1 cellular context compared by ENCODE assay signal in genomic region chr5:109425521-109425920, GRCh38.
TF ChIP-seq lines count a peak whose summit lies in the region.

No MANE protein-coding gene starts in this region.

TF ChIP-seq in HEK293, 187 proteins besides CTCF, POLR2A, EP300 and RAD21 (continued from another document):
- TF ChIP-seq, protein P1, sequence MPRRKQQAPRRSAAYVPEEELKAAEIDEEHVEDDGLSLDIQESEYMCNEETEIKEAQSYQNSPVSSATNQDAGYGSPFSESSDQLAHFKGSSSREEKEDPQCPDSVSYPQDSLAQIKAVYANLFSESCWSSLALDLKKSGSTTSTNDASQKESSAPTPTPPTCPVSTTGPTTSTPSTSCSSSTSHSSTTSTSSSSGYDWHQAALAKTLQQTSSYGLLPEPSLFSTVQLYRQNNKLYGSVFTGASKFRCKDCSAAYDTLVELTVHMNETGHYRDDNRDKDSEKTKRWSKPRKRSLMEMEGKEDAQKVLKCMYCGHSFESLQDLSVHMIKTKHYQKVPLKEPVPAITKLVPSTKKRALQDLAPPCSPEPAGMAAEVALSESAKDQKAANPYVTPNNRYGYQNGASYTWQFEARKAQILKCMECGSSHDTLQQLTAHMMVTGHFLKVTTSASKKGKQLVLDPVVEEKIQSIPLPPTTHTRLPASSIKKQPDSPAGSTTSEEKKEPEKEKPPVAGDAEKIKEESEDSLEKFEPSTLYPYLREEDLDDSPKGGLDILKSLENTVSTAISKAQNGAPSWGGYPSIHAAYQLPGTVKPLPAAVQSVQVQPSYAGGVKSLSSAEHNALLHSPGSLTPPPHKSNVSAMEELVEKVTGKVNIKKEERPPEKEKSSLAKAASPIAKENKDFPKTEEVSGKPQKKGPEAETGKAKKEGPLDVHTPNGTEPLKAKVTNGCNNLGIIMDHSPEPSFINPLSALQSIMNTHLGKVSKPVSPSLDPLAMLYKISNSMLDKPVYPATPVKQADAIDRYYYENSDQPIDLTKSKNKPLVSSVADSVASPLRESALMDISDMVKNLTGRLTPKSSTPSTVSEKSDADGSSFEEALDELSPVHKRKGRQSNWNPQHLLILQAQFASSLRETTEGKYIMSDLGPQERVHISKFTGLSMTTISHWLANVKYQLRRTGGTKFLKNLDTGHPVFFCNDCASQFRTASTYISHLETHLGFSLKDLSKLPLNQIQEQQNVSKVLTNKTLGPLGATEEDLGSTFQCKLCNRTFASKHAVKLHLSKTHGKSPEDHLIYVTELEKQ (tag by site-specific recombination; IDR thresholded peaks at IDR 0.05; ENCODE audit: borderline replicate concordance), result peak; percentile 16; the same call in 1 of the 2 replicates
- peak; percentile 78; the same call in 1 of the 2 replicates for TF ChIP-seq ZNF501 (tag by site-specific recombination; IDR thresholded peaks at IDR 0.05)
- 0 out of 2 replicates have a peak, but pooled peaks have one; percentile 55 for TF ChIP-seq ZFP37 (tag by site-specific recombination; IDR thresholded peaks at IDR 0.05)
- TF ChIP-seq ZNF639 (tag by site-specific recombination; IDR thresholded peaks at IDR 0.05), result peak; percentile 75; the same call in 1 of the 2 replicates
- peak; percentile 97 for TF ChIP-seq ZNF555 (tag by site-specific recombination; conservative IDR thresholded peaks at IDR 0.05)
- peak; percentile 67; the same call in 1 of the 2 replicates for TF ChIP-seq GLI2 (tag by site-specific recombination; IDR thresholded peaks at IDR 0.05; ENCODE audit: borderline replicate concordance, low read depth)
- TF ChIP-seq ZBTB1 (tag by site-specific recombination; IDR thresholded peaks at IDR 0.05), result peak; percentile 81
- peak; percentile 86 for TF ChIP-seq ZNF266 (tag by site-specific recombination; IDR thresholded peaks at IDR 0.05; ENCODE audit: low read depth)
- peak; percentile 91; the same call in 1 of the 2 replicates for TF ChIP-seq ZNF140 (tag by site-specific recombination; IDR thresholded peaks at IDR 0.05)
- TF ChIP-seq ZNF529 (tag by site-specific recombination; IDR thresholded peaks at IDR 0.05; ENCODE audit: insufficient replicate concordance), result peak; percentile 75
- 0 out of 2 replicates have a peak, but pooled peaks have one; percentile 47 for TF ChIP-seq ZNF791 (tag by site-specific recombination; IDR thresholded peaks at IDR 0.05)
- 0 out of 2 replicates have a peak, but pooled peaks have one; percentile 44 for TF ChIP-seq ZNF302 (tag by site-specific recombination; IDR thresholded peaks at IDR 0.05; ENCODE audit: low read depth)
- TF ChIP-seq ZNF202 (tag by site-specific recombination; IDR thresholded peaks at IDR 0.05; ENCODE audit: borderline replicate concordance), result peak; percentile 92; the same call in 1 of the 2 replicates
- TF ChIP-seq ZNF19 (tag by site-specific recombination; IDR thresholded peaks at IDR 0.05; ENCODE audit: low read depth), result 0 out of 2 replicates have a peak, but pooled peaks have one; percentile 73
- peak; percentile 27; the same call in 1 of the 2 replicates for TF ChIP-seq ZNF214 (tag by site-specific recombination; IDR thresholded peaks at IDR 0.05; ENCODE audit: borderline replicate concordance)
- peak; percentile 74; the same call in 1 of the 2 replicates for TF ChIP-seq ZNF664 (tag by site-specific recombination; IDR thresholded peaks at IDR 0.05)
- TF ChIP-seq ZNF510 (tag by site-specific recombination; IDR thresholded peaks at IDR 0.05; ENCODE audit: insufficient replicate concordance), result peak; percentile 91
- TF ChIP-seq ZNF580 (tag by site-specific recombination; IDR thresholded peaks at IDR 0.05), result peak; percentile 77; the same call in 1 of the 2 replicates
- TF ChIP-seq KLF7 (tag by site-specific recombination; IDR thresholded peaks at IDR 0.05; ENCODE audit: borderline replicate concordance), result peak; percentile 62; the same call in 1 of the 2 replicates
- 0 out of 2 replicates have a peak, but pooled peaks have one; percentile 21 for TF ChIP-seq BCL11B (tag by site-specific recombination; IDR thresholded peaks at IDR 0.05; ENCODE audit: low read depth)
- TF ChIP-seq ZNF24 (tag by site-specific recombination; IDR thresholded peaks at IDR 0.05), result 0 out of 2 replicates have a peak, but pooled peaks have one; percentile 35
- TF ChIP-seq ZNF654 (tag by site-specific recombination; IDR thresholded peaks at IDR 0.05; ENCODE audit: low read depth), result peak; percentile 61
- TF ChIP-seq ZXDB (tag by site-specific recombination; IDR thresholded peaks at IDR 0.05), result peak; percentile 81
- peak; percentile 22; the same call in 1 of the 2 replicates for TF ChIP-seq SP3 (tag by site-specific recombination; IDR thresholded peaks at IDR 0.05)
- 0 out of 2 replicates have a peak, but pooled peaks have one; percentile 18 for TF ChIP-seq ZNF18 (tag by site-specific recombination; IDR thresholded peaks at IDR 0.05)
- TF ChIP-seq ZNF394 (tag by site-specific recombination; IDR thresholded peaks at IDR 0.05; ENCODE audit: borderline replicate concordance), result peak; percentile 98
- peak; percentile 83 for TF ChIP-seq ZNF558 (tag by site-specific recombination; IDR thresholded peaks at IDR 0.05)
- peak; percentile 72 for TF ChIP-seq REST (tag by site-specific recombination; IDR thresholded peaks at IDR 0.05)
- TF ChIP-seq ZBTB8A (tag by site-specific recombination; IDR thresholded peaks at IDR 0.05), result peak; percentile 83
- peak; percentile 51; the same call in 1 of the 2 replicates for TF ChIP-seq ZNF629 (tag by site-specific recombination; IDR thresholded peaks at IDR 0.05)
- TF ChIP-seq, protein P2, sequence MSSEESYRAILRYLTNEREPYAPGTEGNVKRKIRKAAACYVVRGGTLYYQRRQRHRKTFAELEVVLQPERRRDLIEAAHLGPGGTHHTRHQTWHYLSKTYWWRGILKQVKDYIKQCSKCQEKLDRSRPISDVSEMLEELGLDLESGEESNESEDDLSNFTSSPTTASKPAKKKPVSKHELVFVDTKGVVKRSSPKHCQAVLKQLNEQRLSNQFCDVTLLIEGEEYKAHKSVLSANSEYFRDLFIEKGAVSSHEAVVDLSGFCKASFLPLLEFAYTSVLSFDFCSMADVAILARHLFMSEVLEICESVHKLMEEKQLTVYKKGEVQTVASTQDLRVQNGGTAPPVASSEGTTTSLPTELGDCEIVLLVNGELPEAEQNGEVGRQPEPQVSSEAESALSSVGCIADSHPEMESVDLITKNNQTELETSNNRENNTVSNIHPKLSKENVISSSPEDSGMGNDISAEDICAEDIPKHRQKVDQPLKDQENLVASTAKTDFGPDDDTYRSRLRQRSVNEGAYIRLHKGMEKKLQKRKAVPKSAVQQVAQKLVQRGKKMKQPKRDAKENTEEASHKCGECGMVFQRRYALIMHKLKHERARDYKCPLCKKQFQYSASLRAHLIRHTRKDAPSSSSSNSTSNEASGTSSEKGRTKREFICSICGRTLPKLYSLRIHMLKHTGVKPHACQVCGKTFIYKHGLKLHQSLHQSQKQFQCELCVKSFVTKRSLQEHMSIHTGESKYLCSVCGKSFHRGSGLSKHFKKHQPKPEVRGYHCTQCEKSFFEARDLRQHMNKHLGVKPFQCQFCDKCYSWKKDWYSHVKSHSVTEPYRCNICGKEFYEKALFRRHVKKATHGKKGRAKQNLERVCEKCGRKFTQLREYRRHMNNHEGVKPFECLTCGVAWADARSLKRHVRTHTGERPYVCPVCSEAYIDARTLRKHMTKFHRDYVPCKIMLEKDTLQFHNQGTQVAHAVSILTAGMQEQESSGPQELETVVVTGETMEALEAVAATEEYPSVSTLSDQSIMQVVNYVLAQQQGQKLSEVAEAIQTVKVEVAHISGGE (tag by site-specific recombination; conservative IDR thresholded peaks at IDR 0.05; ENCODE audit: low read depth), result peak; percentile 84
- TF ChIP-seq RBAK (tag by site-specific recombination; IDR thresholded peaks at IDR 0.05), result 0 out of 2 replicates have a peak, but pooled peaks have one; percentile 41
- TF ChIP-seq ZNF518A (tag by site-specific recombination; conservative IDR thresholded peaks at IDR 0.05; ENCODE audit: low read depth), result peak; percentile 95
- peak; percentile 93 for TF ChIP-seq ZNF433 (tag by site-specific recombination; IDR thresholded peaks at IDR 0.05; ENCODE audit: low read depth)
- TF ChIP-seq ZNF426 (tag by site-specific recombination; IDR thresholded peaks at IDR 0.05), result peak; percentile 99
